ENCODE assay signal across 1 cellular context in genomic region chr7:101241015-101241363, GRCh38.
TF ChIP-seq lines count a peak whose summit lies in the region.

No MANE protein-coding gene starts in this region.

TF ChIP-seq in WTC11, 78 proteins besides CTCF, POLR2A, EP300 and RAD21 (continued from another document):
- TF ChIP-seq HMGXB4 (CRISPR knock-in tag; IDR thresholded peaks at IDR 0.05) (no peak), E2F5 (CRISPR knock-in tag; IDR thresholded peaks at IDR 0.05) (no peak), EMX1 (CRISPR knock-in tag; IDR thresholded peaks at IDR 0.05) (no peak), ZBTB21 (CRISPR knock-in tag; IDR thresholded peaks at IDR 0.05; ENCODE audit: borderline replicate concordance) (no peak), RORB (CRISPR knock-in tag; IDR thresholded peaks at IDR 0.05) (no peak), SMAD4 (CRISPR knock-in tag; IDR thresholded peaks at IDR 0.05) (no peak)
